In genomic region chr19:39163621-39164020, GRCh38 we compare ENCODE assay signal across 38 cellular contexts. TPM values are rescaled to one million over a fixed set of nuclear protein-coding genes. Genes with fewer than 3 reads are reported as not detected.
"Had no signal": no experiment of that assay in that cellular context is flagged by ENCODE, and none has a peak within 500 bp of the region (broad histone marks: within the 10 kb centered on the region; RNA-seq: fewer than 3 reads in every experiment).

No MANE protein-coding gene starts in this region.

- H3K36me3 Mint-ChIP-seq: immature natural killer cell; stimulated activated effector memory CD8-positive, alpha-beta T cell treated with anti-CD3 and anti-CD28 coated beads, Interleukin-12 subunit alpha, Interleukin-12 subunit beta, amount 100 ng/mL, for 72 hours had no signal

- FAIRE-seq: colon, urothelium cell line had no signal

- H3K27ac ChIP-seq: epithelial cell of prostate, gastrocnemius medialis, heart left ventricle, hepatocyte, left ventricle myocardium inferior, lower lobe of right lung, psoas muscle, sigmoid colon, stomach, thyroid gland had no signal

- H3K4me3 Mint-ChIP-seq: endodermal cell; immature natural killer cell; naive thymus-derived CD8-positive, alpha-beta T cell; stimulated activated effector memory CD8-positive, alpha-beta T cell treated with anti-CD3 and anti-CD28 coated beads, Interleukin-12 subunit alpha, Interleukin-12 subunit beta, amount 100 ng/mL, for 72 hours had no signal

- H3K4me3 ChIP-seq: gastrocnemius medialis, heart left ventricle, hepatocyte, left ventricle myocardium inferior, lower lobe of right lung, psoas muscle, sigmoid colon, stomach, thyroid gland, upper lobe of left lung had no signal

- H3K36me3 ChIP-seq: gastrocnemius medialis, heart left ventricle, left ventricle myocardium inferior, lower lobe of right lung, thyroid gland had no signal

- ATAC-seq: esophagus mucosa; gastrocnemius medialis; heart left ventricle; left colon; lower lobe of right lung; naive thymus-derived CD8-positive, alpha-beta T cell; psoas muscle; right cardiac atrium had no signal

- H3K27me3 ChIP-seq: gastrocnemius medialis, heart left ventricle, hepatocyte, sigmoid colon, stomach, thyroid gland, upper lobe of left lung had no signal

- DNase-seq: effector CD8-positive, alpha-beta T cell; endodermal cell; foreskin fibroblast; gastrocnemius medialis; heart left ventricle; immature natural killer cell; islet precursor cell; kidney glomerular epithelial cell; left colon; left ventricle myocardium inferior; lower lobe of right lung; naive thymus-derived CD8-positive, alpha-beta T cell; nucleus accumbens; posterior cingulate gyrus; psoas muscle; sigmoid colon; stimulated activated CD4-positive, alpha-beta T cell treated with anti-CD3 and anti-CD28 coated beads, Interleukin-2, amount 100 ng/mL, for 24 hours; stimulated activated CD4-positive, alpha-beta T cell treated with anti-CD3 and anti-CD28 coated beads, Interleukin-4, amount 100 ng/mL, for 24 hours; stimulated activated naive CD4-positive, alpha-beta T cell treated with Interleukin-2 at 50 U/mL for 16 hours; stomach; thyroid gland; upper lobe of left lung had no signal

- H3K9me3 ChIP-seq: gastrocnemius medialis, heart left ventricle, left ventricle myocardium inferior, lower lobe of right lung, psoas muscle, sigmoid colon, stomach, thyroid gland, upper lobe of left lung had no signal

- H3K9me3 Mint-ChIP-seq: endodermal cell; immature natural killer cell; naive thymus-derived CD8-positive, alpha-beta T cell; stimulated activated effector memory CD8-positive, alpha-beta T cell treated with anti-CD3 and anti-CD28 coated beads, Interleukin-12 subunit alpha, Interleukin-12 subunit beta, amount 100 ng/mL, for 72 hours had no signal

- H3K27ac Mint-ChIP-seq: immature natural killer cell had no signal

- H3K4me1 ChIP-seq: gastrocnemius medialis, psoas muscle had no signal

- H3K4me1 Mint-ChIP-seq: endodermal cell had no signal

- H3K27me3 Mint-ChIP-seq: naive thymus-derived CD8-positive, alpha-beta T cell had no signal

RNA-seq across cellular contexts. Expression of gene NCCRP1, which starts 33.1 kb away (rescaled TPM):
- total RNA-seq: cerebellum; gastrocnemius medialis; left colon; left ventricle myocardium inferior; mesenteric fat pad; myocyte; naive thymus-derived CD8-positive, alpha-beta T cell; osteocyte; right cardiac atrium; skeletal muscle tissue; stomach; subcutaneous adipose tissue; temporal lobe had no signal
- polyA plus RNA-seq: heart left ventricle; immature natural killer cell; naive thymus-derived CD8-positive, alpha-beta T cell; neural cell; right cardiac atrium had no signal

RNA-seq across cellular contexts. Expression of gene SYCN, which starts 40.4 kb away (rescaled TPM):
- total RNA-seq: cerebellum; endodermal cell; esophagus mucosa; gastrocnemius medialis; left colon; left ventricle myocardium inferior; lower lobe of right lung; mesenteric fat pad; myocyte; naive thymus-derived CD8-positive, alpha-beta T cell; osteocyte; renal cortical epithelial cell; right cardiac atrium; sigmoid colon; skeletal muscle tissue; stomach; subcutaneous adipose tissue; temporal lobe; thyroid gland had no signal
- polyA plus RNA-seq: heart left ventricle; immature natural killer cell; naive thymus-derived CD8-positive, alpha-beta T cell; neural cell; psoas muscle; right cardiac atrium; sigmoid colon had no signal
